Comparison of ENCODE assay signal across 2 cellular contexts in the genomic region with DNA sequence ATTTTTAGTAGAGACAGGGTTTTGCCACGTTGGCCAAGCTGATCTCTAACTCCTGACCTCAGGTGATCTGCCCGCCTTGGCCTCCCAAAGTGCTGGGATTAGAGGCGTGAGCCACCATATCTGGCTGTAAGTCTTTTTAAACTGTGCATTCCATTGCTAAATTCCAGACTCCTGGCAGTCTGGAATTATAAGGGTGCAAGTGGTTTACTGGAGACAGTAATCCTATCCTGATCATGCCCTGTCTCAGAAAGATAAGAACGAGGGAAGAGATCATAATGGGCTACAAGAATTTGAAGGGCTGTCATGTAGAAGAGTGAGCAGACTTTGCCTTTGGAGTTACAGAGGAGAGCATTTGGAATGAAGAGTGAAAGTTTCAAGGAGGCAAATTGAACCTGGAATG.
TF ChIP-seq lines count a peak whose summit lies in the region.

No MANE protein-coding gene starts in this region.

TF ChIP-seq in SK-N-SH treated with all-trans-retinoic acid at 6 μM for 48 hours, 23 proteins besides CTCF, POLR2A, EP300 and RAD21 (continued from another document):
- TF ChIP-seq, protein P1, sequence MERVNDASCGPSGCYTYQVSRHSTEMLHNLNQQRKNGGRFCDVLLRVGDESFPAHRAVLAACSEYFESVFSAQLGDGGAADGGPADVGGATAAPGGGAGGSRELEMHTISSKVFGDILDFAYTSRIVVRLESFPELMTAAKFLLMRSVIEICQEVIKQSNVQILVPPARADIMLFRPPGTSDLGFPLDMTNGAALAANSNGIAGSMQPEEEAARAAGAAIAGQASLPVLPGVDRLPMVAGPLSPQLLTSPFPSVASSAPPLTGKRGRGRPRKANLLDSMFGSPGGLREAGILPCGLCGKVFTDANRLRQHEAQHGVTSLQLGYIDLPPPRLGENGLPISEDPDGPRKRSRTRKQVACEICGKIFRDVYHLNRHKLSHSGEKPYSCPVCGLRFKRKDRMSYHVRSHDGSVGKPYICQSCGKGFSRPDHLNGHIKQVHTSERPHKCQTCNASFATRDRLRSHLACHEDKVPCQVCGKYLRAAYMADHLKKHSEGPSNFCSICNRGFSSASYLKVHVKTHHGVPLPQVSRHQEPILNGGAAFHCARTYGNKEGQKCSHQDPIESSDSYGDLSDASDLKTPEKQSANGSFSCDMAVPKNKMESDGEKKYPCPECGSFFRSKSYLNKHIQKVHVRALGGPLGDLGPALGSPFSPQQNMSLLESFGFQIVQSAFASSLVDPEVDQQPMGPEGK (CRISPR knock-in tag; IDR thresholded peaks at IDR 0.05; ENCODE audit: borderline replicate concordance), result no peak
- TF ChIP-seq ESRRG (CRISPR knock-in tag; IDR thresholded peaks at IDR 0.05) (no peak), ISL1 (CRISPR knock-in tag; IDR thresholded peaks at IDR 0.05) (peak; percentile 82), SNAI2 (CRISPR knock-in tag; IDR thresholded peaks at IDR 0.05) (peak; percentile 22; the same call in 1 of the 2 replicates), ZFP3 (CRISPR knock-in tag; IDR thresholded peaks at IDR 0.05) (peak; percentile 65; the same call in 1 of the 2 replicates), TOX (CRISPR knock-in tag; IDR thresholded peaks at IDR 0.05; ENCODE audit: borderline replicate concordance) (no peak), ZNF70 (CRISPR knock-in tag; IDR thresholded peaks at IDR 0.05) (no peak), ZNF565 (CRISPR knock-in tag; conservative IDR thresholded peaks at IDR 0.05; ENCODE audit: low read depth) (no peak), BACH2 (CRISPR knock-in tag; IDR thresholded peaks at IDR 0.05; ENCODE audit: borderline replicate concordance) (no peak), ZC3H10 (CRISPR knock-in tag; IDR thresholded peaks at IDR 0.05) (no peak), ZNF8 (CRISPR knock-in tag; IDR thresholded peaks at IDR 0.05) (no peak), ARNTL (CRISPR knock-in tag; IDR thresholded peaks at IDR 0.05; ENCODE audit: borderline replicate concordance, low read depth) (no peak)
- TF ChIP-seq, protein P2, sequence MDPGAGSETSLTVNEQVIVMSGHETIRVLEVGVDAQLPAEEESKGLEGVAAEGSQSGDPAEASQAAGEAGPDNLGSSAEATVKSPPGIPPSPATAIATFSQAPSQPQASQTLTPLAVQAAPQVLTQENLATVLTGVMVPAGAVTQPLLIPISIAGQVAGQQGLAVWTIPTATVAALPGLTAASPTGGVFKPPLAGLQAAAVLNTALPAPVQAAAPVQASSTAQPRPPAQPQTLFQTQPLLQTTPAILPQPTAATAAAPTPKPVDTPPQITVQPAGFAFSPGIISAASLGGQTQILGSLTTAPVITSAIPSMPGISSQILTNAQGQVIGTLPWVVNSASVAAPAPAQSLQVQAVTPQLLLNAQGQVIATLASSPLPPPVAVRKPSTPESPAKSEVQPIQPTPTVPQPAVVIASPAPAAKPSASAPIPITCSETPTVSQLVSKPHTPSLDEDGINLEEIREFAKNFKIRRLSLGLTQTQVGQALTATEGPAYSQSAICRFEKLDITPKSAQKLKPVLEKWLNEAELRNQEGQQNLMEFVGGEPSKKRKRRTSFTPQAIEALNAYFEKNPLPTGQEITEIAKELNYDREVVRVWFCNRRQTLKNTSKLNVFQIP (CRISPR knock-in tag; IDR thresholded peaks at IDR 0.05; ENCODE audit: borderline replicate concordance, low read depth), result no peak
- TF ChIP-seq, protein P3, sequence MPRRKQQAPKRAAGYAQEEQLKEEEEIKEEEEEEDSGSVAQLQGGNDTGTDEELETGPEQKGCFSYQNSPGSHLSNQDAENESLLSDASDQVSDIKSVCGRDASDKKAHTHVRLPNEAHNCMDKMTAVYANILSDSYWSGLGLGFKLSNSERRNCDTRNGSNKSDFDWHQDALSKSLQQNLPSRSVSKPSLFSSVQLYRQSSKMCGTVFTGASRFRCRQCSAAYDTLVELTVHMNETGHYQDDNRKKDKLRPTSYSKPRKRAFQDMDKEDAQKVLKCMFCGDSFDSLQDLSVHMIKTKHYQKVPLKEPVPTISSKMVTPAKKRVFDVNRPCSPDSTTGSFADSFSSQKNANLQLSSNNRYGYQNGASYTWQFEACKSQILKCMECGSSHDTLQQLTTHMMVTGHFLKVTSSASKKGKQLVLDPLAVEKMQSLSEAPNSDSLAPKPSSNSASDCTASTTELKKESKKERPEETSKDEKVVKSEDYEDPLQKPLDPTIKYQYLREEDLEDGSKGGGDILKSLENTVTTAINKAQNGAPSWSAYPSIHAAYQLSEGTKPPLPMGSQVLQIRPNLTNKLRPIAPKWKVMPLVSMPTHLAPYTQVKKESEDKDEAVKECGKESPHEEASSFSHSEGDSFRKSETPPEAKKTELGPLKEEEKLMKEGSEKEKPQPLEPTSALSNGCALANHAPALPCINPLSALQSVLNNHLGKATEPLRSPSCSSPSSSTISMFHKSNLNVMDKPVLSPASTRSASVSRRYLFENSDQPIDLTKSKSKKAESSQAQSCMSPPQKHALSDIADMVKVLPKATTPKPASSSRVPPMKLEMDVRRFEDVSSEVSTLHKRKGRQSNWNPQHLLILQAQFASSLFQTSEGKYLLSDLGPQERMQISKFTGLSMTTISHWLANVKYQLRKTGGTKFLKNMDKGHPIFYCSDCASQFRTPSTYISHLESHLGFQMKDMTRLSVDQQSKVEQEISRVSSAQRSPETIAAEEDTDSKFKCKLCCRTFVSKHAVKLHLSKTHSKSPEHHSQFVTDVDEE (CRISPR knock-in tag; IDR thresholded peaks at IDR 0.05), result 0 out of 2 replicates have a peak, but pooled peaks have one; percentile 40

TF ChIP-seq in SK-N-SH, 30 proteins besides CTCF, POLR2A, EP300 and RAD21 (continued from another document):
- TF ChIP-seq, protein P4, sequence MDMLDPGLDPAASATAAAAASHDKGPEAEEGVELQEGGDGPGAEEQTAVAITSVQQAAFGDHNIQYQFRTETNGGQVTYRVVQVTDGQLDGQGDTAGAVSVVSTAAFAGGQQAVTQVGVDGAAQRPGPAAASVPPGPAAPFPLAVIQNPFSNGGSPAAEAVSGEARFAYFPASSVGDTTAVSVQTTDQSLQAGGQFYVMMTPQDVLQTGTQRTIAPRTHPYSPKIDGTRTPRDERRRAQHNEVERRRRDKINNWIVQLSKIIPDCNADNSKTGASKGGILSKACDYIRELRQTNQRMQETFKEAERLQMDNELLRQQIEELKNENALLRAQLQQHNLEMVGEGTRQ (IDR thresholded peaks at IDR 0.05; ENCODE audit: borderline replicate concordance, low read depth, low read length), result no peak
- TF ChIP-seq RFX5 (IDR thresholded peaks at IDR 0.05; ENCODE audit: low read length) (no peak), GABPA (IDR thresholded peaks at IDR 0.05; ENCODE audit: low read depth) (no peak), EZH2phosphoT487 (IDR thresholded peaks at IDR 0.05; ENCODE audit: borderline replicate concordance, low read depth) (no peak), SMC3 (IDR thresholded peaks at IDR 0.05; ENCODE audit: low read depth, low read length) (no peak), GATA2 (CRISPR knock-in tag; IDR thresholded peaks at IDR 0.05) (no peak), TAF1 (IDR thresholded peaks at IDR 0.05; ENCODE audit: borderline replicate concordance, low read depth, low read length) (no peak), MXI1 (IDR thresholded peaks at IDR 0.05; ENCODE audit: low read depth, low read length) (no peak), TCF12 (IDR thresholded peaks at IDR 0.05) (no peak), FOXJ3 (CRISPR knock-in tag; IDR thresholded peaks at IDR 0.05) (no peak), POLR2AphosphoS5 (IDR thresholded peaks at IDR 0.05; ENCODE audit: low read depth, low read length) (no peak), NRF1 (IDR thresholded peaks at IDR 0.05; ENCODE audit: low read depth, low read length) (no peak)
- TF ChIP-seq, protein P5, sequence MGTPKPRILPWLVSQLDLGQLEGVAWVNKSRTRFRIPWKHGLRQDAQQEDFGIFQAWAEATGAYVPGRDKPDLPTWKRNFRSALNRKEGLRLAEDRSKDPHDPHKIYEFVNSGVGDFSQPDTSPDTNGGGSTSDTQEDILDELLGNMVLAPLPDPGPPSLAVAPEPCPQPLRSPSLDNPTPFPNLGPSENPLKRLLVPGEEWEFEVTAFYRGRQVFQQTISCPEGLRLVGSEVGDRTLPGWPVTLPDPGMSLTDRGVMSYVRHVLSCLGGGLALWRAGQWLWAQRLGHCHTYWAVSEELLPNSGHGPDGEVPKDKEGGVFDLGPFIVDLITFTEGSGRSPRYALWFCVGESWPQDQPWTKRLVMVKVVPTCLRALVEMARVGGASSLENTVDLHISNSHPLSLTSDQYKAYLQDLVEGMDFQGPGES (IDR thresholded peaks at IDR 0.05; ENCODE audit: low read depth, low read length), result no peak
